In the genomic region with DNA sequence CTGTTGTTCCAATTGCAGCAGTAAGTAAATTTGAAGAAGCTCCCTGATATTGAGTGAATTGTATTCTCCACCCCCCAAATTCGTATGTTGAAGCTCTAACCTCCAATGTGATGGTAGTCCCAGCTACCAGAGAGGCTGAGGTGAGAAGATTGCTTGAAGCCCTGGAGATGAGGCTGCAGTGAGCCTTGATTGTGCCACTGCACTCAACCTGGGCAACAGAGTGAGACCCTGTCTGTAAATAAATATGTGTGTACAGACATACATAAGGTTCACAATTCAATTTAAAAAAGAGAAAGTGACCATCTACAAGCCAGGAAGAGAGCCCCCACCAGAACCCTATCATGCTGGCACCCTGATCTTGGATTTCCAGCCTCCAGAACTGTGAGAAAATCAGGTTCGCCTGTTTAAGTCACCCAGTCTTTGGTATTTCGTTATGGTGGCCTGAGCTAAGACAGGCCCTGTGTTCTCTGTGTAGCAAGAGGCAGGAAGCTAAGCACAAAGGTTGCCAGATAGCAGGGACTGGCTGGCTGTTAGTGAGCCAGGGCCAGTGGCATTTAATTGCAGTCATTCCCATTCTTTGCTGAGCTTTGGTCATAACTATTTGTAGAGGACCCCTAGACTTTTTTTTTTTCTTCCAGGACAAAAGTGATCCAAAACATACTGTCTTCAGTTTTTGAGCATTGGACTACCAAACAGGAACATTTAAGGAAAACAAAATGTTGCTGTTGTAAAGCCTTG, we compare ENCODE assay signal across 3 cellular contexts.
TF ChIP-seq lines count a peak whose summit lies in the region.

No MANE protein-coding gene starts in this region.

TF ChIP-seq in SK-N-SH treated with all-trans-retinoic acid at 6 μM for 48 hours, 23 proteins besides CTCF, POLR2A, EP300 and RAD21 (continued from another document):
- TF ChIP-seq, protein P1, sequence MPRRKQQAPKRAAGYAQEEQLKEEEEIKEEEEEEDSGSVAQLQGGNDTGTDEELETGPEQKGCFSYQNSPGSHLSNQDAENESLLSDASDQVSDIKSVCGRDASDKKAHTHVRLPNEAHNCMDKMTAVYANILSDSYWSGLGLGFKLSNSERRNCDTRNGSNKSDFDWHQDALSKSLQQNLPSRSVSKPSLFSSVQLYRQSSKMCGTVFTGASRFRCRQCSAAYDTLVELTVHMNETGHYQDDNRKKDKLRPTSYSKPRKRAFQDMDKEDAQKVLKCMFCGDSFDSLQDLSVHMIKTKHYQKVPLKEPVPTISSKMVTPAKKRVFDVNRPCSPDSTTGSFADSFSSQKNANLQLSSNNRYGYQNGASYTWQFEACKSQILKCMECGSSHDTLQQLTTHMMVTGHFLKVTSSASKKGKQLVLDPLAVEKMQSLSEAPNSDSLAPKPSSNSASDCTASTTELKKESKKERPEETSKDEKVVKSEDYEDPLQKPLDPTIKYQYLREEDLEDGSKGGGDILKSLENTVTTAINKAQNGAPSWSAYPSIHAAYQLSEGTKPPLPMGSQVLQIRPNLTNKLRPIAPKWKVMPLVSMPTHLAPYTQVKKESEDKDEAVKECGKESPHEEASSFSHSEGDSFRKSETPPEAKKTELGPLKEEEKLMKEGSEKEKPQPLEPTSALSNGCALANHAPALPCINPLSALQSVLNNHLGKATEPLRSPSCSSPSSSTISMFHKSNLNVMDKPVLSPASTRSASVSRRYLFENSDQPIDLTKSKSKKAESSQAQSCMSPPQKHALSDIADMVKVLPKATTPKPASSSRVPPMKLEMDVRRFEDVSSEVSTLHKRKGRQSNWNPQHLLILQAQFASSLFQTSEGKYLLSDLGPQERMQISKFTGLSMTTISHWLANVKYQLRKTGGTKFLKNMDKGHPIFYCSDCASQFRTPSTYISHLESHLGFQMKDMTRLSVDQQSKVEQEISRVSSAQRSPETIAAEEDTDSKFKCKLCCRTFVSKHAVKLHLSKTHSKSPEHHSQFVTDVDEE (CRISPR knock-in tag; IDR thresholded peaks at IDR 0.05): no peak
- TF ChIP-seq SNAI2 (CRISPR knock-in tag; IDR thresholded peaks at IDR 0.05) (no peak), ARNTL (CRISPR knock-in tag; IDR thresholded peaks at IDR 0.05; ENCODE audit: borderline replicate concordance, low read depth) (no peak), BACH2 (CRISPR knock-in tag; IDR thresholded peaks at IDR 0.05; ENCODE audit: borderline replicate concordance) (no peak)
- TF ChIP-seq, protein P2, sequence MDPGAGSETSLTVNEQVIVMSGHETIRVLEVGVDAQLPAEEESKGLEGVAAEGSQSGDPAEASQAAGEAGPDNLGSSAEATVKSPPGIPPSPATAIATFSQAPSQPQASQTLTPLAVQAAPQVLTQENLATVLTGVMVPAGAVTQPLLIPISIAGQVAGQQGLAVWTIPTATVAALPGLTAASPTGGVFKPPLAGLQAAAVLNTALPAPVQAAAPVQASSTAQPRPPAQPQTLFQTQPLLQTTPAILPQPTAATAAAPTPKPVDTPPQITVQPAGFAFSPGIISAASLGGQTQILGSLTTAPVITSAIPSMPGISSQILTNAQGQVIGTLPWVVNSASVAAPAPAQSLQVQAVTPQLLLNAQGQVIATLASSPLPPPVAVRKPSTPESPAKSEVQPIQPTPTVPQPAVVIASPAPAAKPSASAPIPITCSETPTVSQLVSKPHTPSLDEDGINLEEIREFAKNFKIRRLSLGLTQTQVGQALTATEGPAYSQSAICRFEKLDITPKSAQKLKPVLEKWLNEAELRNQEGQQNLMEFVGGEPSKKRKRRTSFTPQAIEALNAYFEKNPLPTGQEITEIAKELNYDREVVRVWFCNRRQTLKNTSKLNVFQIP (CRISPR knock-in tag; IDR thresholded peaks at IDR 0.05; ENCODE audit: borderline replicate concordance, low read depth): no peak
- TF ChIP-seq, protein P3, sequence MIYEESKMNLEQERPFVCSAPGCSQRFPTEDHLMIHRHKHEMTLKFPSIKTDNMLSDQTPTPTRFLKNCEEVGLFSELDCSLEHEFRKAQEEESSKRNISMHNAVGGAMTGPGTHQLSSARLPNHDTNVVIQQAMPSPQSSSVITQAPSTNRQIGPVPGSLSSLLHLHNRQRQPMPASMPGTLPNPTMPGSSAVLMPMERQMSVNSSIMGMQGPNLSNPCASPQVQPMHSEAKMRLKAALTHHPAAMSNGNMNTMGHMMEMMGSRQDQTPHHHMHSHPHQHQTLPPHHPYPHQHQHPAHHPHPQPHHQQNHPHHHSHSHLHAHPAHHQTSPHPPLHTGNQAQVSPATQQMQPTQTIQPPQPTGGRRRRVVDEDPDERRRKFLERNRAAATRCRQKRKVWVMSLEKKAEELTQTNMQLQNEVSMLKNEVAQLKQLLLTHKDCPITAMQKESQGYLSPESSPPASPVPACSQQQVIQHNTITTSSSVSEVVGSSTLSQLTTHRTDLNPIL (CRISPR knock-in tag; IDR thresholded peaks at IDR 0.05; ENCODE audit: low read depth): no peak

TF ChIP-seq in SK-N-SH, 30 proteins besides CTCF, POLR2A, EP300 and RAD21 (continued from another document):
- TF ChIP-seq RFX5 (IDR thresholded peaks at IDR 0.05; ENCODE audit: low read length) (no peak), GATA2 (CRISPR knock-in tag; IDR thresholded peaks at IDR 0.05) (no peak), YY1 (IDR thresholded peaks at IDR 0.05; ENCODE audit: low read depth) (no peak), CHD2 (IDR thresholded peaks at IDR 0.05; ENCODE audit: low read length, partially characterized antibody) (no peak), TCF12 (IDR thresholded peaks at IDR 0.05) (no peak), SIN3A (IDR thresholded peaks at IDR 0.05; ENCODE audit: borderline replicate concordance, low read depth, low read length) (no peak)
- TF ChIP-seq, protein P4, sequence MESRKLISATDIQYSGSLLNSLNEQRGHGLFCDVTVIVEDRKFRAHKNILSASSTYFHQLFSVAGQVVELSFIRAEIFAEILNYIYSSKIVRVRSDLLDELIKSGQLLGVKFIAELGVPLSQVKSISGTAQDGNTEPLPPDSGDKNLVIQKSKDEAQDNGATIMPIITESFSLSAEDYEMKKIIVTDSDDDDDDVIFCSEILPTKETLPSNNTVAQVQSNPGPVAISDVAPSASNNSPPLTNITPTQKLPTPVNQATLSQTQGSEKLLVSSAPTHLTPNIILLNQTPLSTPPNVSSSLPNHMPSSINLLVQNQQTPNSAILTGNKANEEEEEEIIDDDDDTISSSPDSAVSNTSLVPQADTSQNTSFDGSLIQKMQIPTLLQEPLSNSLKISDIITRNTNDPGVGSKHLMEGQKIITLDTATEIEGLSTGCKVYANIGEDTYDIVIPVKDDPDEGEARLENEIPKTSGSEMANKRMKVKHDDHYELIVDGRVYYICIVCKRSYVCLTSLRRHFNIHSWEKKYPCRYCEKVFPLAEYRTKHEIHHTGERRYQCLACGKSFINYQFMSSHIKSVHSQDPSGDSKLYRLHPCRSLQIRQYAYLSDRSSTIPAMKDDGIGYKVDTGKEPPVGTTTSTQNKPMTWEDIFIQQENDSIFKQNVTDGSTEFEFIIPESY (IDR thresholded peaks at IDR 0.05; ENCODE audit: borderline replicate concordance, low read depth): no peak
- TF ChIP-seq, protein P5, sequence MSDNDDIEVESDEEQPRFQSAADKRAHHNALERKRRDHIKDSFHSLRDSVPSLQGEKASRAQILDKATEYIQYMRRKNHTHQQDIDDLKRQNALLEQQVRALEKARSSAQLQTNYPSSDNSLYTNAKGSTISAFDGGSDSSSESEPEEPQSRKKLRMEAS (IDR thresholded peaks at IDR 0.05; ENCODE audit: low read depth): no peak
- TF ChIP-seq, protein P6, sequence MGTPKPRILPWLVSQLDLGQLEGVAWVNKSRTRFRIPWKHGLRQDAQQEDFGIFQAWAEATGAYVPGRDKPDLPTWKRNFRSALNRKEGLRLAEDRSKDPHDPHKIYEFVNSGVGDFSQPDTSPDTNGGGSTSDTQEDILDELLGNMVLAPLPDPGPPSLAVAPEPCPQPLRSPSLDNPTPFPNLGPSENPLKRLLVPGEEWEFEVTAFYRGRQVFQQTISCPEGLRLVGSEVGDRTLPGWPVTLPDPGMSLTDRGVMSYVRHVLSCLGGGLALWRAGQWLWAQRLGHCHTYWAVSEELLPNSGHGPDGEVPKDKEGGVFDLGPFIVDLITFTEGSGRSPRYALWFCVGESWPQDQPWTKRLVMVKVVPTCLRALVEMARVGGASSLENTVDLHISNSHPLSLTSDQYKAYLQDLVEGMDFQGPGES (IDR thresholded peaks at IDR 0.05; ENCODE audit: low read depth, low read length): no peak

TF ChIP-seq in WTC11, 78 proteins besides CTCF, POLR2A, EP300 and RAD21 (continued from another document):
- TF ChIP-seq, protein P7, sequence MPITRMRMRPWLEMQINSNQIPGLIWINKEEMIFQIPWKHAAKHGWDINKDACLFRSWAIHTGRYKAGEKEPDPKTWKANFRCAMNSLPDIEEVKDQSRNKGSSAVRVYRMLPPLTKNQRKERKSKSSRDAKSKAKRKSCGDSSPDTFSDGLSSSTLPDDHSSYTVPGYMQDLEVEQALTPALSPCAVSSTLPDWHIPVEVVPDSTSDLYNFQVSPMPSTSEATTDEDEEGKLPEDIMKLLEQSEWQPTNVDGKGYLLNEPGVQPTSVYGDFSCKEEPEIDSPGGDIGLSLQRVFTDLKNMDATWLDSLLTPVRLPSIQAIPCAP (CRISPR knock-in tag; IDR thresholded peaks at IDR 0.05): no peak
- no peak for TF ChIP-seq TEAD1 (CRISPR knock-in tag; IDR thresholded peaks at IDR 0.05)
TF ChIP-seq in WTC11: peak in this region for 1.
